In genomic region chr1:45730075-45730779, GRCh38 we compare ENCODE assay signal across 16 cellular contexts. TPM values are rescaled to one million over a fixed set of nuclear protein-coding genes. Genes with fewer than 3 reads are reported as not detected.
DNase-seq lines count a peak whose midpoint lies in the region; ATAC-seq, FAIRE-seq and TF ChIP-seq lines count a peak whose summit lies in the region.
"Had no signal": no experiment of that assay in that cellular context is flagged by ENCODE, and none has a peak within 500 bp of the region (broad histone marks: within the 10 kb centered on the region; RNA-seq: fewer than 3 reads in every experiment).

No MANE protein-coding gene starts in this region.

- no peak for ATAC-seq in activated naive CD8-positive, alpha-beta T cell treated with anti-CD3 and anti-CD28 coated beads, Interleukin-2, amount 50 U/mL, for 24 hours
- ATAC-seq in upper lobe of right lung, result peak; percentile 89
- ATAC-seq: mucosa of descending colon had no signal

- no peaks in the 10 kb centered on the region for H3K27me3 ChIP-seq in upper lobe of right lung
- H3K27me3 ChIP-seq: brain microvascular endothelial cell had no signal

- H3K36me3 ChIP-seq in OCI-LY7 (ENCODE audit: insufficient read depth, low read length) (no peaks in the 10 kb centered on the region), upper lobe of right lung (peaks cover 14% of the 10 kb centered on the region)

- no peaks in the 10 kb centered on the region for H3K9me3 ChIP-seq in OCI-LY7 (ENCODE audit: low read length)
- H3K9me3 ChIP-seq in upper lobe of right lung, result no peaks in the 10 kb centered on the region
- H3K9me3 ChIP-seq: Caco-2, mucosa of descending colon had no signal

- no peaks in the 10 kb centered on the region for H3K27me3 Mint-ChIP-seq in activated naive CD8-positive, alpha-beta T cell
- no peaks in the 10 kb centered on the region for H3K27me3 Mint-ChIP-seq in activated naive CD8-positive, alpha-beta T cell treated with anti-CD3 and anti-CD28 coated beads, Interleukin-2, amount 50 U/mL, for 24 hours

- BruUV-seq in OCI-LY7 (replicated peaks; lab: Mats Ljungman, UMichigan), result no TSS peak

- no peaks in the 10 kb centered on the region for H3K9me2 ChIP-seq in OCI-LY7 (ENCODE audit: insufficient read depth, low read length)

- CTCF ChIA-PET in OCI-LY7 (lab: Charles Lee; ENCODE audit: unreplicated experiment), result no interaction called here

- TF ChIP-seq CTCF in OCI-LY7 (conservative IDR thresholded peaks at IDR 0.05; ENCODE audit: low read length), result no peak
- no peak for TF ChIP-seq CTCF in upper lobe of right lung (IDR thresholded peaks at IDR 0.05)

- peaks cover 7% of the 10 kb centered on the region for H3K4me1 Mint-ChIP-seq in activated naive CD8-positive, alpha-beta T cell (ENCODE audit: low read depth)
- peaks cover 8% of the 10 kb centered on the region for H3K4me1 Mint-ChIP-seq in activated naive CD8-positive, alpha-beta T cell treated with anti-CD3 and anti-CD28 coated beads, Interleukin-2, amount 50 U/mL, for 24 hours

- peak overlapping the region; percentile 5; the same call in 1 of the 2 replicates for H3K4me2 ChIP-seq in OCI-LY7 (ENCODE audit: low read length)

- H3K27ac ChIP-seq in OCI-LY7 (ENCODE audit: low read depth, low read length, poor library complexity, severe bottlenecking), result no peak overlapping the region
- no peak overlapping the region for H3K27ac ChIP-seq in upper lobe of right lung
- H3K27ac ChIP-seq: brain microvascular endothelial cell had no signal

- POLR2A ChIA-PET in OCI-LY7 (lab: Charles Lee), result interaction anchor here (1.2 kb wide), 1 partner anchor 12 kb away, joined by 6 read pairs; no protein-coding TSS in a partner anchor

- peak overlapping the region; percentile 18 for H3K27ac Mint-ChIP-seq in activated naive CD8-positive, alpha-beta T cell
- no peak overlapping the region for H3K27ac Mint-ChIP-seq in activated naive CD8-positive, alpha-beta T cell treated with anti-CD3 and anti-CD28 coated beads, Interleukin-2, amount 50 U/mL, for 24 hours

- intact Hi-C loops in OCI-LY7 (cut with micrococcal nuclease; ENCODE audit: unreplicated experiment), result no loop called here
- intact Hi-C loops in upper lobe of right lung (cut with DNase I), result no loop called here

- H2AFZ ChIP-seq in OCI-LY7 (ENCODE audit: low read length), result no peak overlapping the region

- no peak for FAIRE-seq in GM12892 (lab: Jason Lieb, UNC)
- FAIRE-seq: K562 had no signal

- no peak overlapping the region for H3K4me3 Mint-ChIP-seq in activated naive CD8-positive, alpha-beta T cell
- no peak overlapping the region for H3K4me3 Mint-ChIP-seq in activated naive CD8-positive, alpha-beta T cell treated with anti-CD3 and anti-CD28 coated beads, Interleukin-2, amount 50 U/mL, for 24 hours

- no peak for TF ChIP-seq POLR2A in GM12892 (IDR thresholded peaks at IDR 0.05; ENCODE audit: low read depth, low read length)

- H4K20me1 ChIP-seq in OCI-LY7 (ENCODE audit: insufficient read depth, low read length), result no peaks in the 10 kb centered on the region

- peaks cover 12% of the 10 kb centered on the region for H3K4me1 ChIP-seq in OCI-LY7 (ENCODE audit: insufficient read depth, low read length, poor library complexity, severe bottlenecking)
- H3K4me1 ChIP-seq in upper lobe of right lung, result no peaks in the 10 kb centered on the region

- H3K4me3 ChIP-seq in OCI-LY7 (ENCODE audit: low read depth, low read length, poor library complexity, severe bottlenecking) (no peak overlapping the region), upper lobe of right lung (no peak overlapping the region)
- H3K4me3 ChIP-seq: K562, mucosa of descending colon, skin epidermis had no signal

- no peaks in the 10 kb centered on the region for H3K9me3 Mint-ChIP-seq in activated naive CD8-positive, alpha-beta T cell (ENCODE audit: low read depth)
- no peaks in the 10 kb centered on the region for H3K9me3 Mint-ChIP-seq in activated naive CD8-positive, alpha-beta T cell treated with anti-CD3 and anti-CD28 coated beads, Interleukin-2, amount 50 U/mL, for 24 hours

- peaks cover 4% of the 10 kb centered on the region for H3K36me3 Mint-ChIP-seq in activated naive CD8-positive, alpha-beta T cell
- peaks cover 5% of the 10 kb centered on the region for H3K36me3 Mint-ChIP-seq in activated naive CD8-positive, alpha-beta T cell treated with anti-CD3 and anti-CD28 coated beads, Interleukin-2, amount 50 U/mL, for 24 hours (ENCODE audit: low read depth)

- no peak for DNase-seq in activated naive CD8-positive, alpha-beta T cell treated with anti-CD3 and anti-CD28 coated beads, Interleukin-2, amount 50 U/mL, for 24 hours
- DNase-seq in OCI-LY7 (ENCODE audit: low spot score) (no peak), iPS DF 4.7 (ENCODE audit: extremely low read depth, low spot score) (peak; percentile 14), upper lobe of right lung (peak; percentile 69), NCI-H2227 treated with DMSO at 0.1 percent for 48 hours (lab: John Stamatoyannopoulos, UW) (no peak), GM12892 (ENCODE audit: insufficient read length) (no peak)
- DNase-seq in activated effector memory CD4-positive, alpha-beta T cell treated with Interleukin-2 at 50 U/mL for 16 hours, result no peak
- DNase-seq: activated gamma-delta T cell; brain microvascular endothelial cell; mucosa of descending colon; NCI-H1694 treated with DMSO at 0.1 percent for 48 hours; stimulated activated naive CD4-positive, alpha-beta T cell treated with Interleukin-2 at 50 U/mL for 16 hours had no signal

- no peaks in the 10 kb centered on the region for H3K79me2 ChIP-seq in OCI-LY7 (ENCODE audit: insufficient read depth, low read depth, low read length)

RNA-seq across cellular contexts. Expression of gene IPP, which starts 20.2 kb away (rescaled TPM):
- 4.6 and 6.3 TPM in 2 replicates for total RNA-seq in OCI-LY7 (2014; rRNA removed; shearing (Covaris generic))
- total RNA-seq in OCI-LY7 (2022) (13.2 and 17.9 TPM in 2 replicates), upper lobe of right lung (16.1 TPM)
- polyA plus RNA-seq in GM12892 (2012; ENCODE audit: missing spikeins), result 11.0 TPM

RNA-seq across cellular contexts. Expression of gene TMEM69, which starts 42.2 kb away (rescaled TPM):
- total RNA-seq in OCI-LY7 (2014; rRNA removed; shearing (Covaris generic)), result 24.7 and 35.8 TPM in 2 replicates
- total RNA-seq in OCI-LY7 (2022) (42.2 and 49.1 TPM in 2 replicates), upper lobe of right lung (15.5 TPM)
- polyA plus RNA-seq in GM12892 (2012; ENCODE audit: missing spikeins), result 59.4 TPM

RNA-seq across cellular contexts. Expression of gene GPBP1L1, which starts 43.9 kb away (rescaled TPM):
- total RNA-seq in OCI-LY7 (2014; rRNA removed; shearing (Covaris generic)), result 89.7 and 101 TPM in 2 replicates
- total RNA-seq in OCI-LY7 (2022), result 117 and 130 TPM in 2 replicates
- 137 TPM for total RNA-seq in upper lobe of right lung
- polyA plus RNA-seq in GM12892 (2012; ENCODE audit: missing spikeins), result 84.3 TPM

Comparison
In these comparisons a context has a peak if more than half of its experiments do, and no peak if none do; other contexts are left out.
1. DNase-seq: peak in iPS DF 4.7 (single experiment) and upper lobe of right lung (single experiment); none in activated naive CD8-positive, alpha-beta T cell treated with anti-CD3 and anti-CD28 coated beads, Interleukin-2, amount 50 U/mL, for 24 hours (single experiment), OCI-LY7 (single experiment), NCI-H2227 treated with DMSO at 0.1 percent for 48 hours (single experiment), GM12892 (single experiment) and activated effector memory CD4-positive, alpha-beta T cell treated with Interleukin-2 at 50 U/mL for 16 hours (single experiment).